In genomic region chr20:62123450-62124118, GRCh38 we compare ENCODE assay signal across 8 cellular contexts. TPM values are rescaled to one million over a fixed set of nuclear protein-coding genes. Genes with fewer than 3 reads are reported as not detected.
DNase-seq lines count a peak whose midpoint lies in the region; ATAC-seq and TF ChIP-seq lines count a peak whose summit lies in the region.

No MANE protein-coding gene starts in this region.

- H3K27me3 ChIP-seq in AG04450 (ENCODE audit: control insufficient read depth, insufficient read depth, low read length) (peaks cover 5% of the 10 kb centered on the region), HUES48 (ENCODE audit: control insufficient read depth, insufficient read depth, low read length) (no peaks in the 10 kb centered on the region), lung (ENCODE audit: control insufficient read depth, insufficient read depth) (no peaks in the 10 kb centered on the region)

- peak; percentile 31 for TF ChIP-seq CTCF in AG04450 (IDR thresholded peaks at IDR 0.05; ENCODE audit: low read depth, low read length)
- peak; percentile 39 for TF ChIP-seq CTCF in astrocyte of the spinal cord (IDR thresholded peaks at IDR 0.05; ENCODE audit: low read depth, low read length)
- no peak for TF ChIP-seq CTCF in lung (IDR thresholded peaks at IDR 0.05; ENCODE audit: control extremely low read depth, extremely low read depth)

- WGBS in lung, 2 donors = 31 to 43% methylated on average over 19 of the region's 19 CpGs
- 22% methylated on average over 19 of the region's 19 CpGs for WGBS in urinary bladder

- POLR2A ChIA-PET in AG04450 (lab: Yijun Ruan, JAX) = no interaction called here

- ATAC-seq in lung (ENCODE audit: insufficient read depth, low FRiP score) = no peak

- no peak for DNase-seq in AG04450 (ENCODE audit: low read depth, low spot score)
- DNase-seq in astrocyte of the spinal cord (ENCODE audit: low read depth, low spot score) = peak; percentile 53
- peak; percentile 39 for DNase-seq in lung (ENCODE audit: low spot score)
- DNase-seq in ureter (ENCODE audit: low spot score) = no peak
- DNase-seq in midbrain (lab: John Stamatoyannopoulos, UW) = no peak
- no peak for DNase-seq in iPS-NIHi11 (ENCODE audit: low spot score)

- H3K4me1 ChIP-seq in HUES48 (ENCODE audit: control insufficient read depth, insufficient read depth, low read length) (no peaks in the 10 kb centered on the region; the same call in 1 of the 2 replicates), lung (ENCODE audit: control insufficient read depth in 2 of 2, insufficient read depth in 2 of 2, low read length in 2 of 2) (peaks cover 0 to 9% of the 10 kb centered on the region in 2 donors), urinary bladder (ENCODE audit: insufficient read depth) (no peaks in the 10 kb centered on the region)

- peak overlapping the region; percentile 82 for H3K4me3 ChIP-seq in AG04450 (ENCODE audit: low read depth, low read length)
- H3K4me3 ChIP-seq in HUES48 (ENCODE audit: low read depth, low read length) = peak overlapping the region; percentile 80
- H3K4me3 ChIP-seq in astrocyte of the spinal cord (ENCODE audit: low read depth, low read length) = peak overlapping the region; percentile 66
- peak overlapping the region; percentile 76 for H3K4me3 ChIP-seq in lung
- peak overlapping the region; percentile 87 for H3K4me3 ChIP-seq in urinary bladder (ENCODE audit: low read depth, low read length)

- H3K27ac ChIP-seq in AG04450 (ENCODE audit: low read depth, low read length) (no peak overlapping the region), HUES48 (ENCODE audit: low read depth, low read length) (no peak overlapping the region), lung (ENCODE audit: low read depth in 1 of 2, low read length in 1 of 2) (peak overlapping the region; percentile 57 to 90), urinary bladder (ENCODE audit: low read depth) (no peak overlapping the region)

- H3K9me3 ChIP-seq in AG04450 (ENCODE audit: control insufficient read depth, insufficient read depth, low read length) (no peaks in the 10 kb centered on the region; the same call in 1 of the 2 replicates), HUES48 (ENCODE audit: control insufficient read depth, insufficient read depth, low read length) (no peaks in the 10 kb centered on the region), lung (ENCODE audit: control insufficient read depth in 2 of 2, insufficient read depth in 1 of 2, low read length in 1 of 2) (no peaks in the 10 kb centered on the region)

- H3K9ac ChIP-seq in HUES48 (ENCODE audit: low read depth, low read length) = no peak overlapping the region

- in situ Hi-C loops in astrocyte of the spinal cord (cut with HindIII; ENCODE audit: low sequenced_read_pairs) = no loop called here

- H3K36me3 ChIP-seq in HUES48 (ENCODE audit: control insufficient read depth, insufficient read depth, low read length) (peaks cover 47% of the 10 kb centered on the region), lung (ENCODE audit: control insufficient read depth in 2 of 2, insufficient read depth in 2 of 2, low read length in 2 of 2) (peaks cover 11 to 30% of the 10 kb centered on the region in 2 donors), urinary bladder (ENCODE audit: insufficient read depth) (peaks cover 3% of the 10 kb centered on the region)

- CTCF ChIA-PET in AG04450 (lab: Charles Lee) = interaction anchor here (1.0 to 1.5 kb wide), 5 partner anchors 12 to 113 kb away, joined by 3 to 7 read pairs (median 4); no protein-coding TSS in a partner anchor

RNA-seq across cellular contexts. Expression of gene LSM14B, which starts 1.3 kb away (rescaled TPM):
- 26.2 and 30.7 TPM in 2 replicates for polyA plus RNA-seq in AG04450 (2011; rRNA removed)
- 22.7 and 29.6 TPM in 2 replicates for polyA minus RNA-seq in AG04450 (2011; rRNA and poly(A)+ RNA removed)
- total RNA-seq in lung = 10 to 100 TPM; 31.7 to 41.7 TPM
- polyA plus RNA-seq in lung = 10 to 100 TPM; 16.4 to 24.0 TPM
- 28.5 TPM for total RNA-seq in urinary bladder
- polyA plus RNA-seq in urinary bladder = 42.9 TPM
- total RNA-seq in ureter = 39.0 TPM

RNA-seq across cellular contexts. Expression of gene PSMA7, which starts 19.6 kb away (rescaled TPM):
- polyA plus RNA-seq in AG04450 (2011; rRNA removed) (368 and 383 TPM in 2 replicates), lung (100 to 1,000 TPM; 226 to 478 TPM), urinary bladder (324 TPM)
- polyA minus RNA-seq in AG04450 (2011; rRNA and poly(A)+ RNA removed) = 147 and 177 TPM in 2 replicates
- total RNA-seq in lung (100 to 1,000 TPM; 100 to 289 TPM), urinary bladder (83.3 TPM), ureter (181 TPM)

RNA-seq across cellular contexts. Expression of gene SS18L1, which starts 20.0 kb away (rescaled TPM):
- polyA plus RNA-seq in AG04450 (2011; rRNA removed) (6.5 and 6.8 TPM in 2 replicates), lung (10 to 100 TPM in 1 of 2 donors, 1 to 10 TPM in 1; 7.2 to 14.6 TPM), urinary bladder (8.8 TPM)
- 8.6 and 9.9 TPM in 2 replicates for polyA minus RNA-seq in AG04450 (2011; rRNA and poly(A)+ RNA removed)
- total RNA-seq in lung (10 to 100 TPM; 15.1 to 24.1 TPM), urinary bladder (18.0 TPM), ureter (15.6 TPM)

RNA-seq across cellular contexts. Expression of gene TAF4, which starts 57.9 kb away (rescaled TPM):
- polyA plus RNA-seq in AG04450 (2011; rRNA removed) (2.6 and 2.7 TPM in 2 replicates), lung (1 to 10 TPM; 5.4 to 7.3 TPM), urinary bladder (9.9 TPM)
- polyA minus RNA-seq in AG04450 (2011; rRNA and poly(A)+ RNA removed) = 2.6 and 3.2 TPM in 2 replicates
- total RNA-seq in lung (10 to 100 TPM; 14.6 to 20.3 TPM), urinary bladder (8.9 TPM), ureter (31.3 TPM)

RNA-seq across cellular contexts. Expression of gene MTG2, which starts 59.2 kb away (rescaled TPM):
- polyA plus RNA-seq in AG04450 (2011; rRNA removed) (15.6 and 17.1 TPM in 2 replicates), lung (10 to 100 TPM; 23.4 to 33.7 TPM), urinary bladder (25.8 TPM)
- polyA minus RNA-seq in AG04450 (2011; rRNA and poly(A)+ RNA removed) = 8.9 and 11.7 TPM in 2 replicates
- total RNA-seq in lung (10 to 100 TPM; 18.3 to 35.5 TPM), urinary bladder (10.3 TPM), ureter (35.5 TPM)

Comparison
In these comparisons a context has a peak if more than half of its experiments do, and no peak if none do; other contexts are left out.
1. DNase-seq: peak in astrocyte of the spinal cord (single experiment) and lung (single experiment); none in AG04450 (single experiment), ureter (single experiment), midbrain (single experiment) and iPS-NIHi11 (single experiment).
2. H3K27ac ChIP-seq: peak in lung (2 of 2); none in AG04450 (single experiment), HUES48 (single experiment) and urinary bladder (single experiment).
3. Peak in every context shown above with its lines, with median percentiles within 50 percentile points of each other: H3K4me3 ChIP-seq.